1 cellular context compared by ENCODE assay signal in the genomic region with DNA sequence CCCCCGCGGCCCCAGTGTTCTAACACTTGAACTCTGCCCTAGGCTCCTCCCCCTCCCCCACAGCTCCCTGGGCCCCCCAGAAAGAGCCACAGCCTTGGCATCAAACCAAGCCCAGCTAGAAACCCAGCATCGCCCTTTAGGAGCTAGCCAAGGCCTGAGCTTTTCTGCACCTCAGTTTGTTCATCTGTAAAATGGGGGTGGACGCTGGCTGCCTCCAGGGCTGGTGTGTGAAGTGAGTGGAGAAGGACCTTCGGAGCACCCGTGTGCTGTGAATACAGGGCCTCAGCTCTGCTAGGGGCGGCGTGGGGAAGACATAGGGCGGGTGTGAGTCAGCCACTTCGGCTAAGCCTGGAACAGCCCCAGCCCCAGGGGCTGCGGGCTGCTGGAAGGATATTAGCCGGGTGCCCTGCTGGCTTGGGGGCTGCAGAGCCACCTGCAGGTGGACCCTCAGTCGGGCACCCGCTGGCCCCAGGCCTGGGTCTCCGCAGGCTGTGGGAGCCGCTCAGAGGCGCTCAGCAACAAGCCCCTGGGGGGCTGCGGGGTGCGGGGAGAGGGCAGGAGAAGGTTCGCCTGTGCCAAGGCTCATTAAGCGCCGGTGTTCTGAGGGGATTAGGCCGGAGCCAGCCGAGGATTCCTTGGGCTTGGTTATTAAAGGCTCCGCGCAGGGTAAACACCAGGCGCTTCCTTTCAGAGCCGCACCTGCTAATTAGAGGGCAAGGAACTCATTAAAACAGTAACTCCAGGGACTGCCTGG.
TF ChIP-seq lines count a peak whose summit lies in the region.

No MANE protein-coding gene starts in this region.

TF ChIP-seq in SK-N-SH treated with all-trans-retinoic acid at 6 μM for 48 hours, 23 proteins besides CTCF, POLR2A, EP300 and RAD21 (continued from another document):
- no peak for TF ChIP-seq PATZ1 (CRISPR knock-in tag; IDR thresholded peaks at IDR 0.05; ENCODE audit: borderline replicate concordance)
- TF ChIP-seq PPARA (CRISPR knock-in tag; IDR thresholded peaks at IDR 0.05; ENCODE audit: borderline replicate concordance): no peak
- no peak for TF ChIP-seq CSRNP3 (CRISPR knock-in tag; IDR thresholded peaks at IDR 0.05)
- no peak for TF ChIP-seq ESRRG (CRISPR knock-in tag; IDR thresholded peaks at IDR 0.05)
- no peak for TF ChIP-seq OSR1 (CRISPR knock-in tag; IDR thresholded peaks at IDR 0.05)
- TF ChIP-seq TSHZ2 (CRISPR knock-in tag; IDR thresholded peaks at IDR 0.05): no peak
- TF ChIP-seq ZNF70 (CRISPR knock-in tag; IDR thresholded peaks at IDR 0.05): no peak
- TF ChIP-seq ZFP30 (CRISPR knock-in tag; IDR thresholded peaks at IDR 0.05): no peak
- TF ChIP-seq ARNTL (CRISPR knock-in tag; IDR thresholded peaks at IDR 0.05; ENCODE audit: borderline replicate concordance, low read depth): no peak
- no peak for TF ChIP-seq GLIS3 (CRISPR knock-in tag; IDR thresholded peaks at IDR 0.05)
